In the genomic region with DNA sequence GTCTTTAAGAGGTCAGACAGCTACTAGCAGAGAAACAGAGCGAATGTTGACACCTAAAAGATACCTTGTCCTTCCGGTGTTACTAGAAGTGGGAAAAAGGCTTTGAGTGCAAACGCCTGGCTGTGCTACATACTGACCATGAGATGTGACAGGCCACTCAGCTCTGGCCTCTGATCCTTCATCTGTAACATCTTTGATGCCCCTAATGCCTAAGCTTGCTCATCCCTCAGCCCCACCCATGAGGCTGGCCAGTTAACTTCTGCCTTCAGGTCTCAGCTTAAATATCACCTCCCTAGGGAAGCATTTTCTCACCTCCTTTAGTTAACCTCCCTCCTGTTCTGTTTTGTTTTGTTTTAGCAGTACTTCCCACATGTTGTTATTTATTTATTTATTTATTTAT, we compare ENCODE assay signal across 26 cellular contexts. TPM values are rescaled to one million over a fixed set of nuclear protein-coding genes. Genes with fewer than 3 reads are reported as not detected.
DNase-seq lines count a peak whose midpoint lies in the region; ATAC-seq, FAIRE-seq and TF ChIP-seq lines count a peak whose summit lies in the region.
"Had no signal": no experiment of that assay in that cellular context is flagged by ENCODE, and none has a peak within 500 bp of the region (broad histone marks: within the 10 kb centered on the region; RNA-seq: fewer than 3 reads in every experiment).

No MANE protein-coding gene starts in this region.

- no peaks in the 10 kb centered on the region for H3K36me3 Mint-ChIP-seq in glutamatergic neuron (ENCODE audit: unreplicated experiment)
- H3K36me3 Mint-ChIP-seq: stimulated activated memory B cell treated with anti-CD40 and anti-IgM and Interleukin-4, amounts not matched to agents 10 μg/mL and 1 μg/mL and 100 μg/mL, for 72 hours had no signal

- H3K27me3 ChIP-seq in Panc1 (ENCODE audit: control insufficient read depth, insufficient read depth, low read length) (no peaks in the 10 kb centered on the region), GM12878 (replicated peaks in 1 of 2; ENCODE audit: control insufficient read depth in 2 of 2, insufficient read depth in 2 of 2, low read length in 1 of 2) (0 out of 4 replicates have a peak, but pooled peaks cover 0 to 3% of the 10 kb centered on the region in 2 experiments), lower lobe of right lung (ENCODE audit: low read depth) (no peaks in the 10 kb centered on the region), tibial artery (no peaks in the 10 kb centered on the region)
- H3K27me3 ChIP-seq: adrenal gland, brain microvascular endothelial cell had no signal

- POLR2A ChIA-PET in Panc1 (lab: Charles Lee): no interaction called here
- POLR2A ChIA-PET in GM12878 (lab: Charles Lee): interaction anchor here (1.2 kb wide), 1 partner anchor 8 kb away, joined by 4 read pairs; no protein-coding TSS in a partner anchor

- CTCF ChIA-PET in Panc1 (lab: Charles Lee) (no interaction called here), GM12878 (lab: Yijun Ruan, JAX) (interaction anchor here (1.0 to 1.9 kb wide), 2 partner anchors 14 to 50 kb away, joined by 3 to 4 read pairs; no protein-coding TSS in a partner anchor)

- FAIRE-seq in GM12878 (lab: Jason Lieb, UNC) (no peak), D721Med (lab: Jason Lieb, UNC) (no peak), HTR-8/SVneo (lab: Jason Lieb, UNC) (no peak)

- H3K4me1 ChIP-seq in Panc1 (ENCODE audit: control insufficient read depth, insufficient read depth, low read length) (peaks cover 89% of the 10 kb centered on the region), GM12878 (ENCODE audit: control insufficient read depth, insufficient read depth, low read length) (no peaks in the 10 kb centered on the region), lower lobe of right lung (peaks cover 96% of the 10 kb centered on the region), tibial artery (peaks cover 0 to 100% (median 84%) of the 10 kb centered on the region in 4 donors)

- RAD21 ChIA-PET in GM12878 (lab: Charles Lee; ENCODE audit: unreplicated experiment): interaction anchor here (0.7 kb wide), 1 partner anchor 82 kb away, joined by 4 read pairs; no protein-coding TSS in a partner anchor

- H3K36me3 ChIP-seq in Panc1 (ENCODE audit: control insufficient read depth, insufficient read depth, low read length) (no peaks in the 10 kb centered on the region; the same call in 1 of the 2 replicates), GM12878 (ENCODE audit: control insufficient read depth in 2 of 2, insufficient read depth in 2 of 2, low read length in 1 of 2) (no peaks in the 10 kb centered on the region), lower lobe of right lung (peaks cover 8% of the 10 kb centered on the region), tibial artery (no peaks in the 10 kb centered on the region)
- H3K36me3 ChIP-seq: adrenal gland, brain microvascular endothelial cell had no signal

- H3K4me2 ChIP-seq in GM12878 (ENCODE audit: control insufficient read depth, insufficient read depth): no peak overlapping the region

- H3K27ac Mint-ChIP-seq in glutamatergic neuron (ENCODE audit: unreplicated experiment): no peak overlapping the region
- H3K27ac Mint-ChIP-seq: activated CD4-positive, alpha-beta T cell treated with anti-CD3 and anti-CD28 coated beads for 36 hours; activated CD8-positive, alpha-beta T cell treated with anti-CD3 and anti-CD28 coated beads for 36 hours; activated naive CD4-positive, alpha-beta T cell treated with anti-CD3 and anti-CD28 coated beads for 36 hours; naive thymus-derived CD4-positive, alpha-beta T cell; stimulated activated memory B cell treated with anti-CD40 and anti-IgM and Interleukin-4, amounts not matched to agents 10 μg/mL and 1 μg/mL and 100 μg/mL, for 72 hours had no signal

- in situ Hi-C loops in Panc1 (cut with HindIII; ENCODE audit: low pct_unique_long_range_greater_than_20kb, low sequenced_read_pairs) (no loop called here), GM12878 (cut with MboI) (no loop called here)

- DNase-seq in Panc1 (ENCODE audit: low read depth, low spot score): no peak
- DNase-seq in GM12878 (ENCODE audit: low read depth, low spot score): no peak
- no peak for DNase-seq in lower lobe of right lung
- no peak for DNase-seq in tibial artery
- no peak for DNase-seq in D721Med (ENCODE audit: insufficient read length, low spot score)
- no peak for DNase-seq in HTR-8/SVneo (ENCODE audit: insufficient read length, low spot score)
- DNase-seq in glutamatergic neuron: no peak
- DNase-seq: activated CD4-positive, alpha-beta T cell treated with anti-CD3 and anti-CD28 coated beads for 36 hours; activated CD8-positive, alpha-beta T cell treated with anti-CD3 and anti-CD28 coated beads for 36 hours; activated naive CD4-positive, alpha-beta T cell treated with anti-CD3 and anti-CD28 coated beads for 36 hours; adrenal gland; brain microvascular endothelial cell; COR-L47; DMS53; H7; KG1; naive thymus-derived CD4-positive, alpha-beta T cell; NCI-H1105 treated with DMSO at 0.1 percent for 48 hours; NCI-H1930; NCI-H524; occipital lobe; SHP77 treated with DMSO at 0.1 percent for 48 hours; T-helper 9 cell had no signal

- H3K9me3 ChIP-seq in Panc1 (ENCODE audit: control insufficient read depth, insufficient read depth, low read depth, low read length) (no peaks in the 10 kb centered on the region), GM12878 (replicated peaks; ENCODE audit: control insufficient read depth, insufficient read depth, low read length) (no peaks in the 10 kb centered on the region), lower lobe of right lung (no peaks in the 10 kb centered on the region), tibial artery (no peaks in the 10 kb centered on the region)
- H3K9me3 ChIP-seq: adrenal gland had no signal

- H3K4me1 Mint-ChIP-seq in glutamatergic neuron (ENCODE audit: low read depth, unreplicated experiment): no peaks in the 10 kb centered on the region
- H3K4me1 Mint-ChIP-seq: stimulated activated memory B cell treated with anti-CD40 and anti-IgM and Interleukin-4, amounts not matched to agents 10 μg/mL and 1 μg/mL and 100 μg/mL, for 72 hours had no signal

- H3K79me2 ChIP-seq in GM12878 (ENCODE audit: control insufficient read depth, insufficient read depth, low read length): no peaks in the 10 kb centered on the region

- no peak overlapping the region for H3K9ac ChIP-seq in GM12878 (ENCODE audit: control insufficient read depth, insufficient read depth, low read length)

- 31% methylated on average over 3 of the region's 3 CpGs for WGBS in GM12878 (ENCODE audit: insufficient coverage, insufficient replicate concordance, low lambda C conversion rate, missing lambda C conversion rate)

- BruUV-seq in Panc1 (replicated peaks; lab: Mats Ljungman, UMichigan) (no TSS peak), GM12878 (replicated peaks; lab: Mats Ljungman, UMichigan) (no TSS peak)

- ATAC-seq in Panc1 (no peak), GM12878 (peak; percentile 38), lower lobe of right lung (no peak)
- ATAC-seq: activated CD4-positive, alpha-beta T cell treated with anti-CD3 and anti-CD28 coated beads for 36 hours; activated CD8-positive, alpha-beta T cell treated with anti-CD3 and anti-CD28 coated beads for 36 hours; left lobe of liver; naive thymus-derived CD4-positive, alpha-beta T cell; stimulated activated memory B cell treated with anti-CD40 and anti-IgM and Interleukin-4, amounts not matched to agents 10 μg/mL and 1 μg/mL and 100 μg/mL, for 72 hours had no signal

- no peak for TF ChIP-seq RAD21 in GM12878 (IDR thresholded peaks at IDR 0.05; ENCODE audit: insufficient read depth, low read depth, low read length)

- H3K27ac ChIP-seq in Panc1 (ENCODE audit: low read length): peak overlapping the region; percentile 77; the same call in 1 of the 2 replicates
- no peak overlapping the region for H3K27ac ChIP-seq in GM12878 (ENCODE audit: control insufficient read depth, insufficient read depth)
- peak overlapping the region; percentile 74 for H3K27ac ChIP-seq in lower lobe of right lung
- H3K27ac ChIP-seq in tibial artery: peak overlapping the region; percentile 83 to 84
- H3K27ac ChIP-seq: brain microvascular endothelial cell, C4-2B had no signal

- no peaks in the 10 kb centered on the region for H3K27me3 Mint-ChIP-seq in glutamatergic neuron (ENCODE audit: unreplicated experiment)

- peaks cover 3% of the 10 kb centered on the region for H3K9me3 Mint-ChIP-seq in glutamatergic neuron (ENCODE audit: unreplicated experiment)
- H3K9me3 Mint-ChIP-seq: activated CD8-positive, alpha-beta T cell treated with anti-CD3 and anti-CD28 coated beads for 36 hours; activated naive CD4-positive, alpha-beta T cell treated with anti-CD3 and anti-CD28 coated beads for 36 hours; stimulated activated memory B cell treated with anti-CD40 and anti-IgM and Interleukin-4, amounts not matched to agents 10 μg/mL and 1 μg/mL and 100 μg/mL, for 72 hours had no signal

- H3K4me3 ChIP-seq in Panc1 (ENCODE audit: low read depth in 2 of 2, low read length in 2 of 2) (no peak overlapping the region), GM12878 (no peak overlapping the region), lower lobe of right lung (no peak overlapping the region), tibial artery (no peak overlapping the region)
- H3K4me3 ChIP-seq: adrenal gland had no signal

- no peak for TF ChIP-seq CTCF in Panc1 (IDR thresholded peaks at IDR 0.05)
- TF ChIP-seq CTCF in GM12878 (IDR thresholded peaks at IDR 0.05 in 2 of 3, conservative IDR thresholded peaks at IDR 0.05 in 1 of 3; ENCODE audit: control insufficient read depth in 2 of 3, extremely low read depth in 1 of 3, insufficient read depth in 1 of 3, low read depth in 3 of 3, low read length in 3 of 3): no peak
- no peak for TF ChIP-seq CTCF in lower lobe of right lung (IDR thresholded peaks at IDR 0.05)
- TF ChIP-seq CTCF in tibial artery (IDR thresholded peaks at IDR 0.05): no peak
- no peak for TF ChIP-seq CTCF in D721Med (IDR thresholded peaks at IDR 0.05; ENCODE audit: insufficient read depth, missing control alignments)
- TF ChIP-seq CTCF in glutamatergic neuron (IDR thresholded peaks at IDR 0.05; ENCODE audit: partially characterized antibody, unreplicated experiment): no peak

- intact Hi-C loops in Panc1 (cut with micrococcal nuclease; ENCODE audit: unreplicated experiment): no loop called here
- intact Hi-C loops in GM12878 (cut with micrococcal nuclease; ENCODE audit: unreplicated experiment): no loop called here
- intact Hi-C loops in lower lobe of right lung (cut with DNase I): no loop called here
- intact Hi-C loops in tibial artery (cut with DNase I; ENCODE audit: low total_unique reads): no loop called here

- no peak for TF ChIP-seq POLR2A in GM12878 (IDR thresholded peaks at IDR 0.05; ENCODE audit: low read depth, low read length)

- TF ChIP-seq EP300 in GM12878 (IDR thresholded peaks at IDR 0.05; ENCODE audit: borderline replicate concordance in 1 of 2, control insufficient read depth in 1 of 2, low read depth in 2 of 2, low read length in 2 of 2): no peak

- no peak overlapping the region for H2AFZ ChIP-seq in GM12878 (ENCODE audit: control insufficient read depth, low read depth, low read length)

- H3K4me3 Mint-ChIP-seq in glutamatergic neuron (ENCODE audit: unreplicated experiment): no peak overlapping the region
- H3K4me3 Mint-ChIP-seq: activated CD4-positive, alpha-beta T cell treated with anti-CD3 and anti-CD28 coated beads for 36 hours; activated CD8-positive, alpha-beta T cell treated with anti-CD3 and anti-CD28 coated beads for 36 hours; activated naive CD4-positive, alpha-beta T cell treated with anti-CD3 and anti-CD28 coated beads for 36 hours; naive thymus-derived CD4-positive, alpha-beta T cell; stimulated activated memory B cell treated with anti-CD40 and anti-IgM and Interleukin-4, amounts not matched to agents 10 μg/mL and 1 μg/mL and 100 μg/mL, for 72 hours had no signal

- SMC1A ChIA-PET in GM12878 (lab: Charles Lee; ENCODE audit: uncharacterized antibody, unreplicated experiment): interaction anchor here (0.6 to 2.3 kb wide), 11 partner anchors 8 to 126 kb away, joined by 3 to 9 read pairs (median 3); a partner anchor contains a TSS

- no peaks in the 10 kb centered on the region for H4K20me1 ChIP-seq in GM12878 (ENCODE audit: control insufficient read depth, insufficient read depth)

RNA-seq across cellular contexts. Expression of a gene that starts 15.9 kb away (rescaled TPM):
- total RNA-seq in Panc1 (2021; ENCODE audit: unreplicated experiment) (106 TPM), GM12878 (2014; rRNA removed) (1.3 and 1.5 TPM in 2 replicates), GM12878 (2014; rRNA removed; fragmentation: Illumina TruSeq; extraction: Trizol) (0.18 and 0.51 TPM in 2 replicates), GM12878 (2021) (1.5 and 2.5 TPM in 2 replicates), lower lobe of right lung (1,419 TPM), glutamatergic neuron (ENCODE audit: unreplicated experiment) (not detected)
- 65.8 TPM for polyA plus RNA-seq in Panc1 (2012; ENCODE audit: insufficient read length)
- total RNA-seq in GM12878 (2013; cell fraction: nucleolus; rRNA removed): 17.2 and 18.5 TPM in 2 replicates
- 0.07 TPM for polyA plus RNA-seq in GM12878 (2011; ENCODE audit: low read depth)
- polyA plus RNA-seq in GM12878 (2011; rRNA removed) (7.0 and 22.0 TPM in 2 replicates), GM12878 (2014; fragmentation: Illumina TruSeq; extraction: Trizol) (0.95 and 1.3 TPM in 2 replicates), GM12878 (2014; fragmentation: Nextera tagmentation; extraction: Ambion mirVana) (under 1 TPM in 1 of 2 experiments, not detected in 1; 0.11 TPM), GM12878 (2014; rRNA removed) (0.69 and 1.3 TPM in 2 replicates), GM12878 (2016; fragmentation: Nextera tagmentation; extraction: Ambion mirVana) (under 1 TPM; 0.23 to 0.62 TPM)
- polyA plus RNA-seq in GM12878 (2011; cell fraction: cytosol; rRNA removed): 7.8 and 12.6 TPM in 2 replicates
- polyA plus RNA-seq in GM12878 (2011; cell fraction: nucleus; rRNA removed): 25.0 and 34.5 TPM in 2 replicates
- 0.30 and 0.76 TPM in 2 replicates for polyA plus RNA-seq in GM12878 (2012)
- 13.5 and 20.9 TPM in 2 replicates for polyA minus RNA-seq in GM12878 (2011; rRNA and poly(A)+ RNA removed)
- polyA minus RNA-seq in GM12878 (2011; cell fraction: cytosol; rRNA and poly(A)+ RNA removed): 13.9 and 15.5 TPM in 2 replicates
- 15.7 and 27.0 TPM in 2 replicates for polyA minus RNA-seq in GM12878 (2011; cell fraction: nucleus; rRNA and poly(A)+ RNA removed)
